ENCODE assay signal across 5 cellular contexts in genomic region chr6:43539409-43539808, GRCh38. TPM values are rescaled to one million over a fixed set of nuclear protein-coding genes. Genes with fewer than 3 reads are reported as not detected.
"Had no signal": no experiment of that assay in that cellular context is flagged by ENCODE, and none has a peak within 500 bp of the region (broad histone marks: within the 10 kb centered on the region; RNA-seq: fewer than 3 reads in every experiment).

No MANE protein-coding gene starts in this region.

RNA-seq across cellular contexts. Expression of gene LRRC73, which starts 29.3 kb away (rescaled TPM):
- total RNA-seq: hepatocyte, kidney epithelial cell, mononuclear cell had no signal
- polyA plus RNA-seq: immature natural killer cell; naive thymus-derived CD4-positive, alpha-beta T cell had no signal
